In genomic region chr9:113524460-113524859, GRCh38 we compare ENCODE assay signal across 10 cellular contexts.
A peak's percentile ranks its signal among the peaks of the same experiment; 100 is the strongest.
DNase-seq lines count a peak whose midpoint lies in the region; ATAC-seq and TF ChIP-seq lines count a peak whose summit lies in the region.
"Had no signal": no experiment of that assay in that cellular context is flagged by ENCODE, and none has a peak within 500 bp of the region (broad histone marks: within the 10 kb centered on the region; RNA-seq: fewer than 3 reads in every experiment).

No MANE protein-coding gene starts in this region.

- no peak overlapping the region for H2BK15ac ChIP-seq in IMR-90 (ENCODE audit: low read depth, low read length)

- peaks cover 2% of the 10 kb centered on the region for H3K27me3 Mint-ChIP-seq in activated T-helper 1 cell treated with anti-CD3 and anti-CD28 coated beads, Interleukin-12 subunit alpha, Interleukin-12 subunit beta, Interleukin-2, Interleukin-4 antibody, amounts not matched to agents 30 ng/mL and 10 ng/mL and 1 ng/mL, durations not matched to agents 14 hours and 24 hours and 36 hours (ENCODE audit: insufficient read depth)

- H2BK120ac ChIP-seq in IMR-90 (ENCODE audit: low read depth, low read length): no peak overlapping the region

- no peak overlapping the region for H2AK5ac ChIP-seq in IMR-90 (ENCODE audit: low read depth, low read length)

- no peak overlapping the region for H2BK5ac ChIP-seq in IMR-90 (ENCODE audit: low read depth, low read length, poor library complexity, severe bottlenecking)

- WGBS in IMR-90 (ENCODE audit: extremely low coverage in 2 of 2, insufficient read length in 1 of 2), 2 experiments: 100% methylated on average over 1 of the region's 4 CpGs; no CpG with 5 or more reads in 1 of the 2 experiments
- WGBS in smooth muscle cell (ENCODE audit: low lambda C conversion rate): 95% methylated on average over 3 of the region's 4 CpGs

- no peak for TF ChIP-seq POLR2A in IMR-90 (IDR thresholded peaks at IDR 0.05; ENCODE audit: low read depth, low read length)

- no peak for TF ChIP-seq CTCF in IMR-90 (conservative IDR thresholded peaks at IDR 0.05; ENCODE audit: low read depth, low read length)
- TF ChIP-seq CTCF in smooth muscle cell (IDR thresholded peaks at IDR 0.05; ENCODE audit: borderline replicate concordance, insufficient read depth, poor library complexity, severe bottlenecking): no peak

- no peak overlapping the region for H3K4ac ChIP-seq in IMR-90 (ENCODE audit: low read depth, low read length)

- POLR2A ChIA-PET in IMR-90 (lab: Charles Lee; ENCODE audit: unreplicated experiment): no interaction called here

- no peak overlapping the region for H4K5ac ChIP-seq in IMR-90 (ENCODE audit: low read depth, low read length)

- H2BK20ac ChIP-seq in IMR-90 (ENCODE audit: low read depth, low read length): no peak overlapping the region

- H3K4me3 Mint-ChIP-seq in activated T-helper 1 cell treated with anti-CD3 and anti-CD28 coated beads, Interleukin-12 subunit alpha, Interleukin-12 subunit beta, Interleukin-2, Interleukin-4 antibody, amounts not matched to agents 30 ng/mL and 10 ng/mL and 1 ng/mL, durations not matched to agents 14 hours and 24 hours and 36 hours: peak overlapping the region; percentile 77

- H3K18ac ChIP-seq in IMR-90 (ENCODE audit: low read depth, low read length): no peak overlapping the region

- no peak overlapping the region for H3K56ac ChIP-seq in IMR-90 (ENCODE audit: extremely low read depth, insufficient read depth, low read length)

- H3K27ac ChIP-seq in IMR-90 (ENCODE audit: insufficient read depth, low read length): no peak overlapping the region
- H3K27ac ChIP-seq in smooth muscle cell (ENCODE audit: low read depth): no peak overlapping the region

- H4K20me1 ChIP-seq in IMR-90 (ENCODE audit: insufficient read depth, low read length) (no peaks in the 10 kb centered on the region), smooth muscle cell (ENCODE audit: low read depth) (no peaks in the 10 kb centered on the region)

- H3K9me3 Mint-ChIP-seq in activated T-helper 1 cell treated with anti-CD3 and anti-CD28 coated beads, Interleukin-12 subunit alpha, Interleukin-12 subunit beta, Interleukin-2, Interleukin-4 antibody, amounts not matched to agents 30 ng/mL and 10 ng/mL and 1 ng/mL, durations not matched to agents 14 hours and 24 hours and 36 hours: no peaks in the 10 kb centered on the region

- no peak overlapping the region for H4K8ac ChIP-seq in IMR-90 (ENCODE audit: low read depth in 2 of 2, low read length in 2 of 2)

- H3F3A ChIP-seq in smooth muscle cell (ENCODE audit: low read depth): peaks cover 6% of the 10 kb centered on the region

- ATAC-seq in IMR-90 (ENCODE audit: low read depth): no peak
- peak; percentile 56 for ATAC-seq in left colon
- ATAC-seq in HG03175 (IDR thresholded peaks at IDR 0.05; ENCODE audit: unreplicated experiment): no peak

- H3K9me1 ChIP-seq in IMR-90 (ENCODE audit: insufficient read depth, low read length): peaks cover 10% of the 10 kb centered on the region; the same call in 1 of the 2 replicates

- peak overlapping the region; percentile 86 for H3K27ac Mint-ChIP-seq in activated T-helper 1 cell treated with anti-CD3 and anti-CD28 coated beads, Interleukin-12 subunit alpha, Interleukin-12 subunit beta, Interleukin-2, Interleukin-4 antibody, amounts not matched to agents 30 ng/mL and 10 ng/mL and 1 ng/mL, durations not matched to agents 14 hours and 24 hours and 36 hours

- H3K27me3 ChIP-seq in IMR-90 (ENCODE audit: control insufficient read depth, insufficient read depth, low read length) (no peaks in the 10 kb centered on the region), smooth muscle cell (ENCODE audit: low read depth) (no peaks in the 10 kb centered on the region)
- H3K27me3 ChIP-seq: esophagus squamous epithelium had no signal

- no peak overlapping the region for H3K23ac ChIP-seq in IMR-90 (ENCODE audit: low read depth, low read length)

- H3K4me1 ChIP-seq in IMR-90 (ENCODE audit: control insufficient read depth, insufficient read depth, low read length) (peaks cover 5% of the 10 kb centered on the region), smooth muscle cell (ENCODE audit: low read depth) (peaks cover 6% of the 10 kb centered on the region)

- peaks cover 77% of the 10 kb centered on the region for H3K4me1 Mint-ChIP-seq in activated T-helper 1 cell treated with anti-CD3 and anti-CD28 coated beads, Interleukin-12 subunit alpha, Interleukin-12 subunit beta, Interleukin-2, Interleukin-4 antibody, amounts not matched to agents 30 ng/mL and 10 ng/mL and 1 ng/mL, durations not matched to agents 14 hours and 24 hours and 36 hours (ENCODE audit: low read depth)

- H3K4me3 ChIP-seq in IMR-90 (ENCODE audit: insufficient read depth, low read depth, low read length) (no peak overlapping the region), smooth muscle cell (no peak overlapping the region)

- H2AFZ ChIP-seq in IMR-90 (replicated peaks; ENCODE audit: low read length, poor library complexity): no peak overlapping the region
- no peak overlapping the region for H2AFZ ChIP-seq in smooth muscle cell (ENCODE audit: low read depth)

- CTCF ChIA-PET in IMR-90 (lab: Yijun Ruan, JAX): no interaction called here

- H3K9me3 ChIP-seq in IMR-90 (ENCODE audit: control insufficient read depth, insufficient read depth, low read length) (no peaks in the 10 kb centered on the region), smooth muscle cell (replicated peaks; ENCODE audit: low read depth) (no peaks in the 10 kb centered on the region)
- H3K9me3 ChIP-seq: esophagus squamous epithelium had no signal

- H3K4me2 ChIP-seq in IMR-90 (ENCODE audit: low read depth, low read length): no peak overlapping the region
- peak overlapping the region; percentile 77 for H3K4me2 ChIP-seq in smooth muscle cell

- H3K79me2 ChIP-seq in smooth muscle cell (ENCODE audit: low read depth): no peaks in the 10 kb centered on the region

- peaks cover 71% of the 10 kb centered on the region for H3K36me3 Mint-ChIP-seq in activated T-helper 1 cell treated with anti-CD3 and anti-CD28 coated beads, Interleukin-12 subunit alpha, Interleukin-12 subunit beta, Interleukin-2, Interleukin-4 antibody, amounts not matched to agents 30 ng/mL and 10 ng/mL and 1 ng/mL, durations not matched to agents 14 hours and 24 hours and 36 hours (ENCODE audit: low read depth)

- in situ Hi-C loops in IMR-90 (cut with MboI; ENCODE audit: low sequenced_read_pairs): no loop called here

- H3K9ac ChIP-seq in IMR-90 (ENCODE audit: low read depth, low read length): no peak overlapping the region
- no peak overlapping the region for H3K9ac ChIP-seq in smooth muscle cell (ENCODE audit: low read depth)

- 0 out of 2 replicates have a peak overlapping the region, but pooled peaks have one; percentile 19 for H3K14ac ChIP-seq in IMR-90 (replicated peaks; ENCODE audit: low read depth, low read length)

- dilution Hi-C loops in IMR-90 (cut with HindIII; ENCODE audit: low sequenced_read_pairs, unreplicated experiment): no loop called here

- no peak for TF ChIP-seq RAD21 in IMR-90 (IDR thresholded peaks at IDR 0.05; ENCODE audit: low read length)

- DNase-seq in IMR-90: no peak
- DNase-seq in activated T-helper 1 cell treated with anti-CD3 and anti-CD28 coated beads, Interleukin-12 subunit alpha, Interleukin-12 subunit beta, Interleukin-2, Interleukin-4 antibody, amounts not matched to agents 30 ng/mL and 10 ng/mL and 1 ng/mL, durations not matched to agents 14 hours and 24 hours and 36 hours (ENCODE audit: low spot score): no peak
- DNase-seq in left colon: peak; percentile 75 to 81
- DNase-seq in smooth muscle cell (lab: John Stamatoyannopoulos, UW; ENCODE audit: unreplicated experiment): no peak
- no peak for DNase-seq in ecto neural progenitor cell (ENCODE audit: low spot score)
- DNase-seq in head of caudate nucleus: no peak
- DNase-seq: amniotic stem cell, esophagus squamous epithelium, retina had no signal

- H3K79me1 ChIP-seq in IMR-90 (ENCODE audit: low read depth in 1 of 2, low read length in 2 of 2): no peaks in the 10 kb centered on the region

- no peaks in the 10 kb centered on the region for H3K36me3 ChIP-seq in IMR-90 (ENCODE audit: control insufficient read depth, insufficient read depth, low read length)
- no peaks in the 10 kb centered on the region for H3K36me3 ChIP-seq in smooth muscle cell (ENCODE audit: low read depth)

- H2AK9ac ChIP-seq in IMR-90 (replicated peaks; ENCODE audit: low read depth, low read length, poor library complexity): peak overlapping the region; percentile 52

- H4K91ac ChIP-seq in IMR-90 (ENCODE audit: insufficient read depth, low read depth, low read length): no peak overlapping the region

- intact Hi-C loops in IMR-90 (cut with micrococcal nuclease): no loop called here
- intact Hi-C loops in activated T-helper 1 cell treated with anti-CD3 and anti-CD28 coated beads, Interleukin-12 subunit alpha, Interleukin-12 subunit beta, Interleukin-2, Interleukin-4 antibody, amounts not matched to agents 30 ng/mL and 10 ng/mL and 1 ng/mL, durations not matched to agents 14 hours and 24 hours and 36 hours (cut with micrococcal nuclease): no loop called here
- intact Hi-C loops in left colon (cut with DNase I, micrococcal nuclease): no loop called here
- intact Hi-C loops in head of caudate nucleus (cut with DNase I): no loop called here

- BruUV-seq in IMR-90 (replicated peaks; lab: Mats Ljungman, UMichigan): no TSS peak

TF ChIP-seq in IMR-90, 13 proteins besides CTCF, POLR2A, EP300 and RAD21:
- TF ChIP-seq NFE2L2 (IDR thresholded peaks at IDR 0.05; ENCODE audit: low read depth, low read length) (no peak), BHLHE40 (IDR thresholded peaks at IDR 0.05; ENCODE audit: low read depth, low read length) (no peak), FOS (IDR thresholded peaks at IDR 0.05; ENCODE audit: low read depth, low read length) (no peak), MXI1 (IDR thresholded peaks at IDR 0.05; ENCODE audit: borderline replicate concordance, low read depth, low read length) (no peak), RFX5 (IDR thresholded peaks at IDR 0.05; ENCODE audit: low read depth, low read length) (no peak), RCOR1 (IDR thresholded peaks at IDR 0.05; ENCODE audit: insufficient replicate concordance, low read length) (no peak), CHD1 (IDR thresholded peaks at IDR 0.05; ENCODE audit: low read depth, low read length) (no peak)

Comparison
In these comparisons a context has a peak if more than half of its experiments do, and no peak if none do; other contexts are left out.
1. DNase-seq: peak in left colon (2 of 2); none in IMR-90 (single experiment), activated T-helper 1 cell treated with anti-CD3 and anti-CD28 coated beads, Interleukin-12 subunit alpha, Interleukin-12 subunit beta, Interleukin-2, Interleukin-4 antibody, amounts not matched to agents 30 ng/mL and 10 ng/mL and 1 ng/mL, durations not matched to agents 14 hours and 24 hours and 36 hours (single experiment), smooth muscle cell (single experiment), ecto neural progenitor cell (single experiment) and head of caudate nucleus (0 of 42).